In the genomic region with DNA sequence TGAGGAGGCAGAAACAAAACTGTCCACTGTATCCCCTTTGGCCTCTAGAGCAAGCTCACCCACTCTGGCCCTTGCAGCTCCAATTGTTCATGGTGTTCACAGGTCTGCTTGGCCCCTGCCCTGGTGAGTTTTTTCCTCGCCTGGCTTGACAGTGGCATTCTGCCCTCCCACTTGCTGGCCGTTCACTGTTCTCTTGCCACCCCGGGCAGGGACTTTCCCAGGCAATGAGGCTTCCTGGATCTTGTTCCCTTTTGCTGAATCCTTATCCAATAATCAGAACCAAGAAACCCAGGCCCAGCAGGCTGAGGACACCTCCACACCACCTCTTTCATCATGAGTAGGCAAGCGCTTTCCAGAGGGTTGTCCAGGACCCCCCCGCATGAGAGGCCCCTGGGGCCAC, we compare ENCODE assay signal across 16 cellular contexts. TPM values are rescaled to one million over a fixed set of nuclear protein-coding genes. Genes with fewer than 3 reads are reported as not detected.
A peak's percentile ranks its signal among the peaks of the same experiment; 100 is the strongest.
DNase-seq lines count a peak whose midpoint lies in the region; ATAC-seq, FAIRE-seq and TF ChIP-seq lines count a peak whose summit lies in the region.
"Had no signal": no experiment of that assay in that cellular context is flagged by ENCODE, and none has a peak within 500 bp of the region (broad histone marks: within the 10 kb centered on the region; RNA-seq: fewer than 3 reads in every experiment).

No MANE protein-coding gene starts in this region.

- POLR2A ChIA-PET in RWPE1 (lab: Yijun Ruan, JAX; ENCODE audit: low non-redundant PET): no interaction called here

- H3K36me3 ChIP-seq in HUES48 (ENCODE audit: control insufficient read depth, insufficient read depth, low read length) (no peaks in the 10 kb centered on the region), kidney (ENCODE audit: control insufficient read depth in 1 of 2, insufficient read depth in 2 of 2, low read length in 2 of 2) (no peaks in the 10 kb centered on the region)
- H3K36me3 ChIP-seq: Peyer's patch had no signal

- CTCF ChIA-PET in RWPE1 (lab: Yijun Ruan, JAX): interaction anchor here (0.7 kb wide), 1 partner anchor 71 kb away, joined by 3 read pairs; no protein-coding TSS in a partner anchor

- H3K9me3 ChIP-seq in HUES48 (ENCODE audit: control insufficient read depth, insufficient read depth, low read length): no peaks in the 10 kb centered on the region
- peaks cover 0 to 7% of the 10 kb centered on the region in 2 donors for H3K9me3 ChIP-seq in kidney (ENCODE audit: control insufficient read depth in 1 of 2, low read length in 2 of 2)
- H3K9me3 ChIP-seq: Peyer's patch had no signal

- intact Hi-C loops in kidney (cut with DNase I): no loop called here

- no peak for ATAC-seq in HG03354 (IDR thresholded peaks at IDR 0.05; ENCODE audit: poor library complexity, severe bottlenecking, unreplicated experiment)
- no peak for ATAC-seq in activated T-cell treated with anti-CD3 and anti-CD28 coated beads, Interleukin-2, amount 50 U/mL, for 72 hours (replicated peaks in 1 of 2)
- ATAC-seq: CD8-positive, alpha-beta T cell had no signal

- TF ChIP-seq CTCF in RWPE1 (conservative IDR thresholded peaks at IDR 0.05; ENCODE audit: low read depth) (no peak), kidney (IDR thresholded peaks at IDR 0.05; ENCODE audit: borderline replicate concordance, extremely low read depth, insufficient read depth) (no peak)

- H3K4me1 ChIP-seq in HUES48 (ENCODE audit: control insufficient read depth, insufficient read depth, low read length) (peaks cover 16% of the 10 kb centered on the region), kidney (ENCODE audit: control insufficient read depth in 1 of 2, insufficient read depth in 1 of 2, low read depth in 1 of 2, low read length in 2 of 2) (peaks cover 33 to 41% of the 10 kb centered on the region in 2 donors)
- H3K4me1 ChIP-seq: Peyer's patch had no signal

- H3K27ac Mint-ChIP-seq in activated T-cell treated with anti-CD3 and anti-CD28 coated beads, Interleukin-2, amount 50 U/mL, for 72 hours: no peak overlapping the region
- H3K27ac Mint-ChIP-seq: B cell; CD8-positive, alpha-beta T cell had no signal

- peaks cover 1 to 3% of the 10 kb centered on the region in 2 donors for H3K9me3 Mint-ChIP-seq in activated T-cell treated with anti-CD3 and anti-CD28 coated beads, Interleukin-2, amount 50 U/mL, for 72 hours

- no peak for DNase-seq in RWPE1 (ENCODE audit: low spot score)
- peak; percentile 81 for DNase-seq in kidney
- DNase-seq in renal cortical epithelial cell (ENCODE audit: low read depth): peak; percentile 74
- no peak for DNase-seq in HTR-8/SVneo (ENCODE audit: insufficient read length, low spot score)
- no peak for DNase-seq in activated T-cell treated with anti-CD3 and anti-CD28 coated beads, Interleukin-2, amount 50 U/mL, for 72 hours
- DNase-seq: CD8-positive, alpha-beta T cell; GF-D8; Karpas-422; NCI-H1417; NCI-H1930; NCI-H2171 treated with DMSO at 0.1 percent for 48 hours; NCI-H774; Peyer's patch had no signal

- no peaks in the 10 kb centered on the region for H3K27me3 Mint-ChIP-seq in activated T-cell treated with anti-CD3 and anti-CD28 coated beads, Interleukin-2, amount 50 U/mL, for 72 hours (ENCODE audit: low read depth)

- FAIRE-seq in kidney (lab: Jason Lieb, UNC): no peak
- FAIRE-seq in HTR-8/SVneo (lab: Jason Lieb, UNC): no peak

- H3K27me3 ChIP-seq in HUES48 (ENCODE audit: control insufficient read depth, insufficient read depth, low read length): no peaks in the 10 kb centered on the region
- H3K27me3 ChIP-seq: Peyer's patch had no signal

- H3K4me1 Mint-ChIP-seq in activated T-cell treated with anti-CD3 and anti-CD28 coated beads, Interleukin-2, amount 50 U/mL, for 72 hours (ENCODE audit: low read depth): no peaks in the 10 kb centered on the region
- H3K4me1 Mint-ChIP-seq: B cell had no signal

- H3K9ac ChIP-seq in HUES48 (ENCODE audit: low read depth, low read length) (no peak overlapping the region), kidney (ENCODE audit: low read length in 2 of 2) (no peak overlapping the region)

- no peaks in the 10 kb centered on the region for H3K36me3 Mint-ChIP-seq in activated T-cell treated with anti-CD3 and anti-CD28 coated beads, Interleukin-2, amount 50 U/mL, for 72 hours (ENCODE audit: insufficient read depth in 2 of 2)
- H3K36me3 Mint-ChIP-seq: CD8-positive, alpha-beta T cell had no signal

- H3K4me3 ChIP-seq in HUES48 (ENCODE audit: low read depth, low read length): no peak overlapping the region
- H3K4me3 ChIP-seq in kidney (ENCODE audit: low read length in 2 of 2): no peak overlapping the region
- H3K4me3 ChIP-seq: Peyer's patch had no signal

- H3K27ac ChIP-seq in HUES48 (ENCODE audit: low read depth, low read length) (peak overlapping the region; percentile 39), RWPE1 (peak overlapping the region; percentile 44), kidney (ENCODE audit: low read depth in 2 of 2, low read length in 2 of 2) (peak overlapping the region; percentile 38 to 56)
- H3K27ac ChIP-seq: Peyer's patch had no signal

- H3K4me3 Mint-ChIP-seq in activated T-cell treated with anti-CD3 and anti-CD28 coated beads, Interleukin-2, amount 50 U/mL, for 72 hours: no peak overlapping the region
- H3K4me3 Mint-ChIP-seq: B cell; CD8-positive, alpha-beta T cell had no signal

RNA-seq across cellular contexts. Expression of a gene that starts 31.2 kb away (rescaled TPM):
- total RNA-seq in kidney (31.9 TPM), renal cortical epithelial cell (3.5 and 30.6 TPM in 2 replicates)
- 5.6 TPM for polyA plus RNA-seq in kidney (ENCODE audit: insufficient read depth, low read depth, low replicate concordance)
- under 1 TPM; 0.23 to 0.62 TPM for total RNA-seq in activated T-cell treated with anti-CD3 and anti-CD28 coated beads, Interleukin-2, amount 50 U/mL, for 72 hours

Comparison
In these comparisons a context has a peak if more than half of its experiments do, and no peak if none do; other contexts are left out.
1. DNase-seq: peak in kidney (single experiment) and renal cortical epithelial cell (single experiment); none in RWPE1 (single experiment), HTR-8/SVneo (single experiment) and activated T-cell treated with anti-CD3 and anti-CD28 coated beads, Interleukin-2, amount 50 U/mL, for 72 hours (0 of 2).
2. Peak in every context shown above with its lines, with median percentiles within 50 percentile points of each other: H3K27ac ChIP-seq.